Comparison of ENCODE assay signal across 13 cellular contexts in genomic region chr17:75950850-75951554, GRCh38. TPM values are rescaled to one million over a fixed set of nuclear protein-coding genes. Genes with fewer than 3 reads are reported as not detected.
DNase-seq lines count a peak whose midpoint lies in the region; FAIRE-seq and TF ChIP-seq lines count a peak whose summit lies in the region.
"Had no signal": no experiment of that assay in that cellular context is flagged by ENCODE, and none has a peak within 500 bp of the region (broad histone marks: within the 10 kb centered on the region; RNA-seq: fewer than 3 reads in every experiment).

No MANE protein-coding gene starts in this region.

- H3K27ac Mint-ChIP-seq in astrocyte (ENCODE audit: unreplicated experiment): no peak overlapping the region
- H3K27ac Mint-ChIP-seq: memory B cell had no signal

- H3K14ac ChIP-seq in mesenchymal stem cell (ENCODE audit: low read length in 2 of 2): no peak overlapping the region

- H3K79me1 ChIP-seq in mesenchymal stem cell (replicated peaks; ENCODE audit: low read length, poor library complexity, severe bottlenecking): peaks cover 13% of the 10 kb centered on the region

- no peaks in the 10 kb centered on the region for H3K27me3 ChIP-seq in BLaER1
- H3K27me3 ChIP-seq in MG63: no peaks in the 10 kb centered on the region
- no peaks in the 10 kb centered on the region for H3K27me3 ChIP-seq in astrocyte (ENCODE audit: insufficient read depth, low read length)
- no peaks in the 10 kb centered on the region for H3K27me3 ChIP-seq in mesenchymal stem cell (ENCODE audit: control insufficient read depth in 1 of 2, insufficient read depth in 1 of 2, low read length in 2 of 2)
- no peaks in the 10 kb centered on the region for H3K27me3 ChIP-seq in testis
- H3K27me3 ChIP-seq: upper lobe of right lung had no signal

- H3K4me1 Mint-ChIP-seq in astrocyte (ENCODE audit: low read depth, unreplicated experiment): peaks cover 4% of the 10 kb centered on the region
- H3K4me1 Mint-ChIP-seq: memory B cell had no signal

- H4K91ac ChIP-seq in mesenchymal stem cell (ENCODE audit: low read length): no peak overlapping the region

- H3K4me1 ChIP-seq in BLaER1: peaks cover 51% of the 10 kb centered on the region
- no peaks in the 10 kb centered on the region for H3K4me1 ChIP-seq in astrocyte (ENCODE audit: insufficient read depth, low read length)
- H3K4me1 ChIP-seq in mesenchymal stem cell (ENCODE audit: control insufficient read depth, insufficient read depth, low read depth, low read length): peaks cover 3% of the 10 kb centered on the region
- H3K4me1 ChIP-seq in testis: no peaks in the 10 kb centered on the region
- H3K4me1 ChIP-seq: upper lobe of right lung had no signal

- no peak overlapping the region for H3K4ac ChIP-seq in mesenchymal stem cell (ENCODE audit: low read depth in 1 of 2, low read length in 2 of 2)

- peaks cover 18% of the 10 kb centered on the region for H3K36me3 Mint-ChIP-seq in astrocyte (ENCODE audit: low read depth, unreplicated experiment)

- H3K23ac ChIP-seq in mesenchymal stem cell (ENCODE audit: low read length in 2 of 2): peak overlapping the region in 1 of 2 experiments; percentile 9

- H3K27me3 Mint-ChIP-seq in astrocyte (ENCODE audit: low read depth, unreplicated experiment): no peaks in the 10 kb centered on the region
- H3K27me3 Mint-ChIP-seq: memory B cell had no signal

- DNase-seq in MG63 (peak; percentile 22), astrocyte (ENCODE audit: low read depth) (peak; percentile 49), mesenchymal stem cell (peak; percentile 5), testis (no peak), NOMO-1 treated with DMSO at 0.1 percent for 48 hours (lab: John Stamatoyannopoulos, UW; ENCODE audit: unreplicated experiment) (no peak), cardiac septum (ENCODE audit: low spot score) (no peak), DMS153 treated with DMSO at 0.1 percent for 48 hours (lab: John Stamatoyannopoulos, UW; ENCODE audit: unreplicated experiment) (no peak)
- DNase-seq: dermis blood vessel endothelial cell, NCI-H146, upper lobe of right lung had no signal

- H3K9ac ChIP-seq in BLaER1: no peak overlapping the region
- no peak overlapping the region for H3K9ac ChIP-seq in astrocyte (ENCODE audit: low read length)
- peak overlapping the region; percentile 49 for H3K9ac ChIP-seq in mesenchymal stem cell (ENCODE audit: low read length)

- TF ChIP-seq CTCF in astrocyte (IDR thresholded peaks at IDR 0.05; ENCODE audit: insufficient read depth, low read depth, low read length): no peak
- TF ChIP-seq CTCF in testis (IDR thresholded peaks at IDR 0.05): no peak

- no peak overlapping the region for H2BK15ac ChIP-seq in mesenchymal stem cell (ENCODE audit: low read depth, poor library complexity, severe bottlenecking)

- intact Hi-C loops in testis (cut with DNase I; ENCODE audit: low total_unique reads): no loop called here
- intact Hi-C loops in cardiac septum (cut with DNase I): no loop called here

- no peaks in the 10 kb centered on the region for H4K20me1 ChIP-seq in BLaER1
- H4K20me1 ChIP-seq in astrocyte (ENCODE audit: insufficient read depth, low read length): peaks cover 16% of the 10 kb centered on the region

- no peak for TF ChIP-seq POLR2A in testis (IDR thresholded peaks at IDR 0.05)

- H3K36me3 ChIP-seq in BLaER1 (peaks cover 92% of the 10 kb centered on the region), MG63 (peaks cover 66% of the 10 kb centered on the region), astrocyte (ENCODE audit: insufficient read depth, low read length) (peaks cover 54% of the 10 kb centered on the region), mesenchymal stem cell (ENCODE audit: control insufficient read depth in 1 of 2, insufficient read depth in 2 of 2, low read depth in 1 of 2, low read length in 2 of 2) (peaks cover 61 to 91% of the 10 kb centered on the region in 2 experiments), testis (ENCODE audit: low read depth, missing control alignments) (no peaks in the 10 kb centered on the region)

- no peaks in the 10 kb centered on the region for H3K79me2 ChIP-seq in astrocyte (ENCODE audit: insufficient read depth, low read length)

- no peaks in the 10 kb centered on the region for H3K9me3 Mint-ChIP-seq in astrocyte (ENCODE audit: unreplicated experiment)
- H3K9me3 Mint-ChIP-seq: memory B cell had no signal

- no peak overlapping the region for H2AFZ ChIP-seq in astrocyte (ENCODE audit: low read depth, low read length)
- H2AFZ ChIP-seq in mesenchymal stem cell (ENCODE audit: low read depth, low read length): no peak overlapping the region

- H3K9me3 ChIP-seq in BLaER1 (no peaks in the 10 kb centered on the region), MG63 (no peaks in the 10 kb centered on the region), astrocyte (ENCODE audit: insufficient read depth, low read depth, low read length) (no peaks in the 10 kb centered on the region), mesenchymal stem cell (ENCODE audit: control insufficient read depth, low read length) (no peaks in the 10 kb centered on the region), testis (no peaks in the 10 kb centered on the region)
- H3K9me3 ChIP-seq: upper lobe of right lung had no signal

- no peak overlapping the region for H4K8ac ChIP-seq in mesenchymal stem cell (ENCODE audit: low read length)

- H2BK120ac ChIP-seq in mesenchymal stem cell (ENCODE audit: low read depth, low read length): no peak overlapping the region

- H3K4me2 ChIP-seq in BLaER1: peak overlapping the region; percentile 73
- H3K4me2 ChIP-seq in astrocyte (ENCODE audit: low read length): no peak overlapping the region
- no peak overlapping the region for H3K4me2 ChIP-seq in mesenchymal stem cell (ENCODE audit: low read length, poor library complexity, severe bottlenecking)

- H2BK12ac ChIP-seq in mesenchymal stem cell (ENCODE audit: low read length in 2 of 2): no peak overlapping the region

- peak overlapping the region; percentile 45; the same call in 1 of the 2 replicates for H3K27ac ChIP-seq in BLaER1
- H3K27ac ChIP-seq in astrocyte (ENCODE audit: low read depth, low read length): peak overlapping the region; percentile 28
- peak overlapping the region; percentile 2 for H3K27ac ChIP-seq in mesenchymal stem cell (ENCODE audit: low read length, poor library complexity, severe bottlenecking)
- H3K27ac ChIP-seq in testis: no peak overlapping the region
- H3K27ac ChIP-seq: upper lobe of right lung had no signal

- H3K4me3 Mint-ChIP-seq in astrocyte (ENCODE audit: unreplicated experiment): no peak overlapping the region
- H3K4me3 Mint-ChIP-seq: memory B cell had no signal

- no peak overlapping the region for H2AK5ac ChIP-seq in mesenchymal stem cell (ENCODE audit: low read length, severe bottlenecking)

- 94% methylated on average over 8 of the region's 8 CpGs for WGBS in mesenchymal stem cell
- WGBS in testis, 2 donors: 94 to 96% methylated on average over 8 of the region's 8 CpGs

- H3K4me3 ChIP-seq in BLaER1 (no peak overlapping the region), MG63 (no peak overlapping the region), astrocyte (ENCODE audit: insufficient read depth, low read depth, low read length) (no peak overlapping the region), mesenchymal stem cell (ENCODE audit: insufficient read depth in 1 of 2, low read depth in 1 of 2, low read length in 2 of 2) (no peak overlapping the region), testis (no peak overlapping the region)
- H3K4me3 ChIP-seq: upper lobe of right lung had no signal

- no peak overlapping the region for H3K18ac ChIP-seq in mesenchymal stem cell (ENCODE audit: low read depth in 1 of 2, low read length in 2 of 2)

- H2BK5ac ChIP-seq in mesenchymal stem cell (ENCODE audit: low read depth, low read length, poor library complexity, severe bottlenecking): no peak overlapping the region

- no peak for FAIRE-seq in astrocyte (lab: Jason Lieb, UNC)
- FAIRE-seq: GM19239 had no signal

RNA-seq across cellular contexts. Expression of gene FBF1, which starts 10.2 kb away (rescaled TPM):
- 13.4 and 15.2 TPM in 2 replicates for total RNA-seq in MG63 (2014; rRNA removed; shearing (Covaris generic); ENCODE audit: low replicate concordance)
- total RNA-seq in astrocyte: 5.1 and 5.2 TPM in 2 replicates
- polyA plus RNA-seq in mesenchymal stem cell (2013, experiment 1 of 2): 1.8 TPM
- polyA plus RNA-seq in mesenchymal stem cell (2013, experiment 2 of 2): 1.6 TPM
- total RNA-seq in testis: 100 to 1,000 TPM in 1 of 2 donors, 10 to 100 TPM in 1; 81.1 to 119 TPM
- polyA plus RNA-seq in testis (ENCODE audit: insufficient read depth, low read depth, low replicate concordance): 85.4 TPM
- 5.2 TPM for total RNA-seq in cardiac septum

RNA-seq across cellular contexts. Expression of gene ACOX1, which starts 28.0 kb away (rescaled TPM):
- total RNA-seq in MG63 (2014; rRNA removed; shearing (Covaris generic); ENCODE audit: low replicate concordance): 24.5 and 26.9 TPM in 2 replicates
- total RNA-seq in astrocyte (56.8 and 61.3 TPM in 2 replicates), testis (10 to 100 TPM; 64.1 to 77.7 TPM), cardiac septum (73.3 TPM)
- polyA plus RNA-seq in mesenchymal stem cell (2013, experiment 1 of 2): 14.7 TPM
- polyA plus RNA-seq in mesenchymal stem cell (2013, experiment 2 of 2): 14.0 TPM
- polyA plus RNA-seq in testis (ENCODE audit: insufficient read depth, low read depth, low replicate concordance): 24.1 TPM

RNA-seq across cellular contexts. Expression of gene TEN1, which starts 28.0 kb away (rescaled TPM):
- 23.2 and 23.9 TPM in 2 replicates for total RNA-seq in MG63 (2014; rRNA removed; shearing (Covaris generic); ENCODE audit: low replicate concordance)
- total RNA-seq in astrocyte (17.7 and 19.0 TPM in 2 replicates), testis (10 to 100 TPM; 15.4 to 17.8 TPM), cardiac septum (9.6 TPM)
- polyA plus RNA-seq in mesenchymal stem cell (2013, experiment 1 of 2): 21.3 TPM
- polyA plus RNA-seq in mesenchymal stem cell (2013, experiment 2 of 2): 20.5 TPM
- polyA plus RNA-seq in testis (ENCODE audit: insufficient read depth, low read depth, low replicate concordance): 19.5 TPM

RNA-seq across cellular contexts. Expression of gene MRPL38, which starts 46.3 kb away (rescaled TPM):
- total RNA-seq in MG63 (2014; rRNA removed; shearing (Covaris generic); ENCODE audit: low replicate concordance): 75.8 and 100 TPM in 2 replicates
- total RNA-seq in astrocyte (58.9 and 65.6 TPM in 2 replicates), testis (10 to 100 TPM; 88.2 to 88.7 TPM), cardiac septum (76.3 TPM)
- polyA plus RNA-seq in mesenchymal stem cell (2013, experiment 1 of 2): 44.2 TPM
- 41.8 TPM for polyA plus RNA-seq in mesenchymal stem cell (2013, experiment 2 of 2)
- 101 TPM for polyA plus RNA-seq in testis (ENCODE audit: insufficient read depth, low read depth, low replicate concordance)

RNA-seq across cellular contexts. Expression of gene CDK3, which starts 49.7 kb away (rescaled TPM):
- 1.3 and 6.4 TPM in 2 replicates for total RNA-seq in MG63 (2014; rRNA removed; shearing (Covaris generic); ENCODE audit: low replicate concordance)
- total RNA-seq in astrocyte (5.0 and 7.5 TPM in 2 replicates), testis (10 to 100 TPM; 16.9 to 17.1 TPM), cardiac septum (2.7 TPM)
- polyA plus RNA-seq in mesenchymal stem cell (2013, experiment 1 of 2): 3.5 TPM
- polyA plus RNA-seq in mesenchymal stem cell (2013, experiment 2 of 2): 3.1 TPM
- 15.0 TPM for polyA plus RNA-seq in testis (ENCODE audit: insufficient read depth, low read depth, low replicate concordance)

Comparison
In these comparisons a context has a peak if more than half of its experiments do, and no peak if none do; other contexts are left out.
1. H3K27ac ChIP-seq: peak in BLaER1 (single experiment), astrocyte (single experiment) and mesenchymal stem cell (single experiment); none in testis (0 of 2).
2. DNase-seq: peak in MG63 (single experiment), astrocyte (single experiment) and mesenchymal stem cell (single experiment); none in testis (single experiment), NOMO-1 treated with DMSO at 0.1 percent for 48 hours (single experiment), cardiac septum (single experiment) and DMS153 treated with DMSO at 0.1 percent for 48 hours (single experiment).